23 cellular contexts compared by ENCODE assay signal in the genomic region with DNA sequence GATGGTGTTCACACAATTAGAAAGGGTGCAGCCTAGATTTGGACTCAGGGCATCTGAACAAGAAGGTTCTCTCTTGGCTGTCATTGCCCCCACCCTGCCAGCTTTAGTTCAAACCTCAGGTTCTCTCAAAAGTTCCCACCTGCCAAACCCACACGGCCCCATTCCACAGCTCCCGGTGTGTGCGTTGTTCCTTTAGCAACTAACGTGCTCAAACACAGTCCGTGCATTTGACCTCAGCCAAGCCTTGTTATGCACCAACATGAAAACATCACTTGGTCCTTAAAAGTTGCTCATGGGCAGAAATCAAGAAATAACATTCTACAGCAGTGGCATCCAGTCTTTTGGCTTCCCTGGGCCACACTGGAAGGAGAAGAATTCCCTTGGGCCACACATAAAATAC. TPM values are rescaled to one million over a fixed set of nuclear protein-coding genes. Genes with fewer than 3 reads are reported as not detected.
"Had no signal": no experiment of that assay in that cellular context is flagged by ENCODE, and none has a peak within 500 bp of the region (broad histone marks: within the 10 kb centered on the region; RNA-seq: fewer than 3 reads in every experiment).

No MANE protein-coding gene starts in this region.

- H3K4me3 Mint-ChIP-seq: endodermal cell, nephron had no signal

- H3K27ac Mint-ChIP-seq: endodermal cell, nephron had no signal

- H3K27me3 ChIP-seq: colonic mucosa, transverse colon had no signal

- H3K9me3 ChIP-seq: colonic mucosa, heart left ventricle, mucosa of descending colon, stomach, thoracic aorta, transverse colon had no signal

- H3K27ac ChIP-seq: colonic mucosa, heart left ventricle, parathyroid adenoma, stomach, thoracic aorta, transverse colon had no signal

- H3K4me3 ChIP-seq: colonic mucosa, heart left ventricle, mucosa of descending colon, stomach, thoracic aorta, transverse colon had no signal

- H3K36me3 ChIP-seq: colonic mucosa, heart left ventricle, stomach, thoracic aorta, transverse colon had no signal

- DNase-seq: colonic mucosa; effector CD4-positive, alpha-beta T cell; endodermal cell; erythroblast; foreskin melanocyte; heart left ventricle; hypothalamus; kidney glomerular epithelial cell; mucosa of descending colon; occipital lobe; right cardiac atrium; small intestine; stimulated activated CD4-positive, alpha-beta T cell treated with anti-CD3 and anti-CD28 coated beads, Interleukin-12 subunit alpha, Interleukin-12 subunit beta, amount 100 ng/mL, for 4 hours; stimulated activated naive CD4-positive, alpha-beta T cell; stomach; substantia nigra; transverse colon had no signal

- H3K4me1 Mint-ChIP-seq: nephron had no signal

- H3K9me3 Mint-ChIP-seq: endodermal cell, nephron had no signal

- H3K4me1 ChIP-seq: colonic mucosa, transverse colon had no signal

- ATAC-seq: heart left ventricle, mucosa of descending colon, right cardiac atrium had no signal

RNA-seq across cellular contexts. Expression of gene LOXHD1, which starts 32.0 kb away (rescaled TPM):
- total RNA-seq: colonic mucosa, endothelial cell of umbilical vein, glomerular endothelial cell, myocyte had no signal
- polyA plus RNA-seq: endothelial cell of umbilical vein had no signal
